26 cellular contexts compared by ENCODE assay signal in genomic region chr4:48472794-48473193, GRCh38. TPM values are rescaled to one million over a fixed set of nuclear protein-coding genes. Genes with fewer than 3 reads are reported as not detected.
"Had no signal": no experiment of that assay in that cellular context is flagged by ENCODE, and none has a peak within 500 bp of the region (broad histone marks: within the 10 kb centered on the region; RNA-seq: fewer than 3 reads in every experiment).

No MANE protein-coding gene starts in this region.

- H3K4me2 ChIP-seq: neural progenitor cell, smooth muscle cell had no signal

- DNase-seq: activated CD4-positive, alpha-beta memory T cell treated with anti-CD3 and anti-CD28 coated beads for 36 hours; activated CD4-positive, alpha-beta T cell treated with anti-CD3 and anti-CD28 coated beads for 48 hours; activated naive CD4-positive, alpha-beta T cell treated with anti-CD3 and anti-CD28 coated beads for 36 hours; activated naive CD8-positive, alpha-beta T cell treated with anti-CD3 and anti-CD28 coated beads, Interleukin-2, amount 50 U/mL, for 24 hours; activated T-cell treated with anti-CD3 and anti-CD28 coated beads, Interleukin-2, amount 50 U/mL, for 48 hours; effector CD4-positive, alpha-beta T cell; heart left ventricle; left ventricle myocardium superior; mammary epithelial cell; naive thymus-derived CD8-positive, alpha-beta T cell; posterior cingulate gyrus; stimulated activated CD4-positive, alpha-beta T cell treated with anti-CD3 and anti-CD28 coated beads, Interleukin-15, amount 100 ng/mL, for 24 hours; stomach had no signal

- H3K27ac ChIP-seq: heart left ventricle, neural progenitor cell, stomach, suprapubic skin, tibial nerve had no signal

- FAIRE-seq: endometrium, islet of Langerhans had no signal

- H3K36me3 ChIP-seq: heart left ventricle, neural progenitor cell, stomach, suprapubic skin, tibial nerve had no signal

- H3K9me3 ChIP-seq: heart left ventricle, stomach, suprapubic skin, tibial nerve had no signal

- ATAC-seq: activated naive CD8-positive, alpha-beta T cell treated with anti-CD3 and anti-CD28 coated beads, Interleukin-2, amount 50 U/mL, for 24 hours; heart left ventricle; left ventricle myocardium superior; naive thymus-derived CD8-positive, alpha-beta T cell; sciatic nerve; stimulated activated memory B cell treated with anti-CD40 and anti-IgM and Interleukin-4, amounts not matched to agents 10 μg/mL and 1 μg/mL and 100 μg/mL, for 72 hours had no signal

- H3K27me3 ChIP-seq: heart left ventricle, neural progenitor cell, stomach, suprapubic skin, tibial nerve had no signal

- H3K4me1 ChIP-seq: neural progenitor cell, stomach, suprapubic skin, tibial nerve had no signal

- H3K4me3 ChIP-seq: heart left ventricle, neural progenitor cell, smooth muscle cell, stomach, suprapubic skin, tibial nerve had no signal

- H2AFZ ChIP-seq: neural progenitor cell had no signal

- H3K9ac ChIP-seq: neural progenitor cell had no signal

RNA-seq across cellular contexts. Expression of gene SLC10A4, which starts 10.3 kb away (rescaled TPM):
- total RNA-seq: activated CD4-positive, alpha-beta memory T cell treated with anti-CD3 and anti-CD28 coated beads for 36 hours; activated naive CD4-positive, alpha-beta T cell treated with anti-CD3 and anti-CD28 coated beads for 36 hours; chondrocyte; epithelial cell of proximal tubule; left ventricle myocardium superior; naive thymus-derived CD8-positive, alpha-beta T cell; sciatic nerve; smooth muscle cell had no signal
- polyA plus RNA-seq: mammary epithelial cell; naive thymus-derived CD8-positive, alpha-beta T cell had no signal

RNA-seq across cellular contexts. Expression of gene ZAR1, which starts 17.3 kb away (rescaled TPM):
- total RNA-seq: activated CD4-positive, alpha-beta memory T cell treated with anti-CD3 and anti-CD28 coated beads for 36 hours; activated naive CD4-positive, alpha-beta T cell treated with anti-CD3 and anti-CD28 coated beads for 36 hours; chondrocyte; fibroblast of villous mesenchyme; heart left ventricle; left ventricle myocardium superior; mammary epithelial cell; naive thymus-derived CD8-positive, alpha-beta T cell; omental fat pad; sciatic nerve; smooth muscle cell; stomach; suprapubic skin; urinary bladder had no signal
- polyA plus RNA-seq: heart left ventricle; mammary epithelial cell; naive thymus-derived CD8-positive, alpha-beta T cell; smooth muscle cell; stomach; urinary bladder had no signal
